ENCODE assay signal across 18 cellular contexts in the genomic region with DNA sequence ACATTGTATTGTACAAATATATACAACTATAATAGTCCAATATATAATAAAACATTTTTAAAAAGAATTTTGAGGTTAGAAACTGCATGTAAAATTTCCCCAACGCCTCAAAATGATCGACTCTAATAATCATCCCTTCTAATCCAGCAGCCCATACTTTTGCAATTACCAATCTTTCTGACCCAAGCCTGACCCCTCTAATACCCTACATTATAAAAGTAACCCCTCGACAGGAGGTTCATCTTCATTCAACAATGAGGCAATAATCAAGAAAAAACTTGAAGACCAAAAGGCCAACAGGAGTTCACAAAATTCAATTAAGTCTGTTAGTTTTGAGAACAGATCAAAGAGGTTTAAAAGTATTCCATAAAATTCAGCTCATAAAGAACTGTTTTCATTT.
"Had no signal": no experiment of that assay in that cellular context is flagged by ENCODE, and none has a peak within 500 bp of the region (broad histone marks: within the 10 kb centered on the region; RNA-seq: fewer than 3 reads in every experiment).

No MANE protein-coding gene starts in this region.

- H3K4me1 Mint-ChIP-seq: naive B cell; stimulated activated memory B cell treated with anti-CD40 and anti-IgM and Interleukin-4, amounts not matched to agents 10 μg/mL and 1 μg/mL and 100 μg/mL, for 72 hours had no signal

- H3K27me3 Mint-ChIP-seq: naive B cell; stimulated activated memory B cell treated with anti-CD40 and anti-IgM and Interleukin-4, amounts not matched to agents 10 μg/mL and 1 μg/mL and 100 μg/mL, for 72 hours had no signal

- ATAC-seq: activated CD8-positive, alpha-beta T cell treated with anti-CD3 and anti-CD28 coated beads, Interleukin-2, amount 10 ng/mL, durations not matched to agents 7 days and 5 days; activated naive CD4-positive, alpha-beta T cell treated with anti-CD3 and anti-CD28 coated beads, Interleukin-2, amount 50 U/mL, for 72 hours; body of pancreas; left colon; stimulated activated memory B cell treated with anti-CD40 and anti-IgM and Interleukin-4, amounts not matched to agents 10 μg/mL and 1 μg/mL and 100 μg/mL, for 72 hours had no signal

- H3K27ac Mint-ChIP-seq: activated CD8-positive, alpha-beta T cell treated with anti-CD3 and anti-CD28 coated beads, Interleukin-2, amount 10 ng/mL, durations not matched to agents 7 days and 5 days; activated naive CD4-positive, alpha-beta T cell treated with anti-CD3 and anti-CD28 coated beads, Interleukin-2, amount 50 U/mL, for 72 hours; naive B cell; neural progenitor cell; stimulated activated memory B cell treated with anti-CD40 and anti-IgM and Interleukin-4, amounts not matched to agents 10 μg/mL and 1 μg/mL and 100 μg/mL, for 72 hours; T-helper 1 cell treated with Interleukin-12 subunit alpha and Interleukin-12 subunit beta and Interleukin-4 antibody, amounts not matched to agents 30 μg/mL and 1 μg/mL, for 36 hours had no signal

- H3K4me3 Mint-ChIP-seq: activated CD8-positive, alpha-beta T cell treated with anti-CD3 and anti-CD28 coated beads, Interleukin-2, amount 10 ng/mL, durations not matched to agents 7 days and 5 days; naive B cell; neural progenitor cell; stimulated activated memory B cell treated with anti-CD40 and anti-IgM and Interleukin-4, amounts not matched to agents 10 μg/mL and 1 μg/mL and 100 μg/mL, for 72 hours; T-helper 1 cell treated with Interleukin-12 subunit alpha and Interleukin-12 subunit beta and Interleukin-4 antibody, amounts not matched to agents 30 μg/mL and 1 μg/mL, for 36 hours had no signal

- H3K27ac ChIP-seq: body of pancreas, neural progenitor cell, parathyroid adenoma, sigmoid colon, thyroid gland had no signal

- H3K36me3 Mint-ChIP-seq: naive B cell; neural progenitor cell; stimulated activated memory B cell treated with anti-CD40 and anti-IgM and Interleukin-4, amounts not matched to agents 10 μg/mL and 1 μg/mL and 100 μg/mL, for 72 hours had no signal

- H3K9me3 ChIP-seq: body of pancreas, thyroid gland had no signal

- H3K4me1 ChIP-seq: body of pancreas, neural progenitor cell, parathyroid adenoma, sigmoid colon, thyroid gland had no signal

- H3K27me3 ChIP-seq: body of pancreas, neural progenitor cell, sigmoid colon, thyroid gland had no signal

- DNase-seq: activated CD4-positive, alpha-beta T cell treated with anti-CD3 and anti-CD28 coated beads for 48 hours; activated CD8-positive, alpha-beta memory T cell treated with anti-CD3 and anti-CD28 coated beads, Interleukin-2, amount 50 U/mL, for 4 hours; activated CD8-positive, alpha-beta T cell treated with anti-CD3 and anti-CD28 coated beads, Interleukin-2, amount 10 ng/mL, durations not matched to agents 7 days and 5 days; activated effector memory CD4-positive, alpha-beta T cell treated with anti-CD3 and anti-CD28 coated beads, Interleukin-2, amount 50 U/mL, for 16 hours; activated T-cell treated with anti-CD3 and anti-CD28 coated beads, Interleukin-2, amount 50 U/mL, for 48 hours; body of pancreas; effector CD8-positive, alpha-beta T cell; foreskin melanocyte; left colon; naive B cell; sigmoid colon; thyroid gland had no signal

- H3K4me3 ChIP-seq: body of pancreas, lung, neural progenitor cell, sigmoid colon, thyroid gland had no signal

- H3K36me3 ChIP-seq: neural progenitor cell, sigmoid colon, thyroid gland had no signal
